Comparison of ENCODE assay signal across 14 cellular contexts in genomic region chr4:42401171-42401570, GRCh38. TPM values are rescaled to one million over a fixed set of nuclear protein-coding genes. Genes with fewer than 3 reads are reported as not detected.
DNase-seq lines count a peak whose midpoint lies in the region; ATAC-seq and TF ChIP-seq lines count a peak whose summit lies in the region.
"Had no signal": no experiment of that assay in that cellular context is flagged by ENCODE, and none has a peak within 500 bp of the region (broad histone marks: within the 10 kb centered on the region; RNA-seq: fewer than 3 reads in every experiment).

No MANE protein-coding gene starts in this region.

- H3K56ac ChIP-seq in H9 (ENCODE audit: insufficient read length, low read depth, low read length) = no peak overlapping the region

- no peak overlapping the region for H3K14ac ChIP-seq in H9 (ENCODE audit: insufficient read depth, low read length)

- H3K27me3 Mint-ChIP-seq in Caco-2 (ENCODE audit: insufficient read depth, unreplicated experiment) (peaks cover 36% of the 10 kb centered on the region), H9 (ENCODE audit: low read depth) (peaks cover 78% of the 10 kb centered on the region), T-helper 17 cell (peaks cover 79% of the 10 kb centered on the region)

- H3K4me3 Mint-ChIP-seq in Caco-2 (ENCODE audit: unreplicated experiment) (no peak overlapping the region), H9 (no peak overlapping the region), T-helper 17 cell (peak overlapping the region; percentile 41)
- H3K4me3 Mint-ChIP-seq: natural killer cell had no signal

- H3T11ph ChIP-seq in H9 (ENCODE audit: low read length) = no peak overlapping the region

- no peak overlapping the region for H4K5ac ChIP-seq in H9 (ENCODE audit: insufficient read length, low read depth, low read length)

- CTCF ChIA-PET in Caco-2 (lab: Charles Lee) = interaction anchor here (1.5 kb wide), 1 partner anchor 119 kb away, joined by 18 read pairs; no protein-coding TSS in a partner anchor

- no peak overlapping the region for H4K8ac ChIP-seq in H9 (replicated peaks; ENCODE audit: insufficient read length, low read depth, low read length)

- TF ChIP-seq CTCF in Caco-2 (IDR thresholded peaks at IDR 0.05; ENCODE audit: insufficient read depth in 1 of 2, low read depth in 1 of 2, low read length in 1 of 2, severe bottlenecking in 1 of 2, unreplicated experiment in 1 of 2) (peak; percentile 10 to 57), H9 (conservative IDR thresholded peaks at IDR 0.05) (peak; percentile 42)

- H3K9ac ChIP-seq in H9 (ENCODE audit: extremely low read depth, insufficient read length, low read length) = no peak overlapping the region

- H3K79me1 ChIP-seq in H9 (ENCODE audit: insufficient read depth, low read depth, low read length, poor library complexity, severe bottlenecking) = no peaks in the 10 kb centered on the region

- H2BK120ac ChIP-seq in H9 (ENCODE audit: low read depth, low read length, poor library complexity, severe bottlenecking) = no peak overlapping the region

- H3K27ac ChIP-seq in H9 (ENCODE audit: insufficient read length, low read depth, low read length) = no peak overlapping the region

- no peak overlapping the region for H2BK5ac ChIP-seq in H9 (ENCODE audit: insufficient read length, low read length)

- no peak overlapping the region for H2BK12ac ChIP-seq in H9 (ENCODE audit: insufficient read length, low read depth, low read length)

- no peak for ATAC-seq in T-helper 17 cell
- ATAC-seq in GM21786 (IDR thresholded peaks at IDR 0.05; ENCODE audit: unreplicated experiment) = no peak
- ATAC-seq: left lobe of liver, natural killer cell had no signal

- intact Hi-C loops in Caco-2 (cut with micrococcal nuclease; ENCODE audit: unreplicated experiment) = loop anchor here (1.0 to 5.0 kb wide), 3 partner anchors 61 to 119 kb away; no protein-coding TSS in a partner anchor

- H4K91ac ChIP-seq in H9 (ENCODE audit: insufficient read length, low read depth, low read length) = no peak overlapping the region

- peaks cover 3% of the 10 kb centered on the region; the same call in 1 of the 2 replicates for H3K27me3 ChIP-seq in Caco-2 (replicated peaks; ENCODE audit: control insufficient read depth, insufficient read depth, low read length)
- peaks cover 36% of the 10 kb centered on the region for H3K27me3 ChIP-seq in H9 (ENCODE audit: insufficient read depth, low read length)
- H3K27me3 ChIP-seq: MG63 had no signal

- WGBS in H9 (ENCODE audit: extremely low coverage, insufficient read length, low lambda C conversion rate) = no CpG with 5 or more reads among the region's 9 CpGs

- H3K4me1 ChIP-seq in Caco-2 = no peaks in the 10 kb centered on the region
- peaks cover 5% of the 10 kb centered on the region; the same call in 1 of the 2 replicates for H3K4me1 ChIP-seq in H9 (ENCODE audit: insufficient read depth, low read length)

- no peak overlapping the region for H2BK20ac ChIP-seq in H9 (ENCODE audit: low read depth, low read length, poor library complexity, severe bottlenecking)

- H3K36me3 ChIP-seq in Caco-2 (ENCODE audit: control insufficient read depth, insufficient read depth, low read length) = no peaks in the 10 kb centered on the region
- H3K36me3 ChIP-seq: MG63 had no signal

- H3K18ac ChIP-seq in H9 (ENCODE audit: insufficient read length, low read depth, low read length) = no peak overlapping the region

- DNase-seq in Caco-2 (peak in 1 of 2 experiments; percentile 39), H9 (no peak), T-helper 17 cell (no peak), kidney tubule cell (ENCODE audit: low spot score) (peak; percentile 23), iPS-NIHi11 (ENCODE audit: low spot score) (no peak), AG20443 (ENCODE audit: low spot score) (no peak)
- no peak for DNase-seq in stimulated activated CD4-positive, alpha-beta T cell treated with anti-CD3 and anti-CD28 coated beads, Interleukin-15, amount 100 ng/mL, for 24 hours
- DNase-seq: aorta; effector CD4-positive, alpha-beta T cell; MG63; natural killer cell had no signal

- H3K9me3 Mint-ChIP-seq in Caco-2 (ENCODE audit: unreplicated experiment) (no peaks in the 10 kb centered on the region), H9 (no peaks in the 10 kb centered on the region; a peak in 1 of 5 replicates)
- H3K9me3 Mint-ChIP-seq: natural killer cell had no signal

- no peak overlapping the region for H3K27ac Mint-ChIP-seq in Caco-2 (ENCODE audit: unreplicated experiment)
- no peak overlapping the region for H3K27ac Mint-ChIP-seq in H9
- no peak overlapping the region for H3K27ac Mint-ChIP-seq in T-helper 17 cell
- H3K27ac Mint-ChIP-seq: natural killer cell had no signal

- H3K4me2 ChIP-seq in H9 (ENCODE audit: insufficient read depth, insufficient read length, low read length) = no peak overlapping the region
- H3K4me2 ChIP-seq: smooth muscle cell had no signal

- H3K23me2 ChIP-seq in H9 (ENCODE audit: insufficient read length, low read depth, low read length, poor library complexity, severe bottlenecking) = peaks cover 32% of the 10 kb centered on the region

- POLR2A ChIA-PET in Caco-2 (lab: Charles Lee) = no interaction called here

- no peak overlapping the region for H3K23ac ChIP-seq in H9 (ENCODE audit: insufficient read length, low read depth, low read length)

- no peak overlapping the region for H3K4me3 ChIP-seq in Caco-2 (ENCODE audit: low read depth, low read length)
- H3K4me3 ChIP-seq: MG63, smooth muscle cell had no signal

- no peak overlapping the region for H3K4ac ChIP-seq in H9 (ENCODE audit: low read depth, low read length)

- H4K20me1 ChIP-seq in H9 (ENCODE audit: control insufficient read depth, insufficient read depth, insufficient read length) = no peaks in the 10 kb centered on the region

- H3K79me2 ChIP-seq in H9 (ENCODE audit: insufficient read depth, low read length) = no peaks in the 10 kb centered on the region

- H3K36me3 Mint-ChIP-seq in Caco-2 (ENCODE audit: insufficient read depth, unreplicated experiment) = no peaks in the 10 kb centered on the region
- peaks cover 0 to 2% (median 0%) of the 10 kb centered on the region in 3 experiments; a peak in 1 of 7 replicates for H3K36me3 Mint-ChIP-seq in H9 (ENCODE audit: insufficient read depth in 1 of 3, low read depth in 3 of 3)
- peaks cover 2% of the 10 kb centered on the region for H3K36me3 Mint-ChIP-seq in T-helper 17 cell (ENCODE audit: low read depth)
- H3K36me3 Mint-ChIP-seq: natural killer cell had no signal

- H2AFZ ChIP-seq in H9 (ENCODE audit: low read length) = no peak overlapping the region

- no peaks in the 10 kb centered on the region for H3K9me3 ChIP-seq in Caco-2
- H3K9me3 ChIP-seq in H9 (ENCODE audit: control insufficient read depth, low read depth, low read length) = no peaks in the 10 kb centered on the region
- H3K9me3 ChIP-seq in T-helper 17 cell (ENCODE audit: control insufficient read depth, low read length, poor library complexity, severe bottlenecking) = no peaks in the 10 kb centered on the region
- H3K9me3 ChIP-seq: MG63 had no signal

- H2BK15ac ChIP-seq in H9 (ENCODE audit: low read depth, low read length) = no peak overlapping the region

- BruUV-seq in Caco-2 (replicated peaks; lab: Mats Ljungman, UMichigan) = no TSS peak

- no peak overlapping the region for H2AK5ac ChIP-seq in H9 (ENCODE audit: insufficient read length, low read length)

- H3K4me1 Mint-ChIP-seq in Caco-2 (ENCODE audit: low read depth, unreplicated experiment) (no peaks in the 10 kb centered on the region), H9 (peaks cover 45 to 55% of the 10 kb centered on the region in 2 experiments), T-helper 17 cell (peaks cover 15% of the 10 kb centered on the region)

RNA-seq across cellular contexts. Expression of gene SHISA3, which starts 3.9 kb away (rescaled TPM):
- total RNA-seq in Caco-2 (2022) (not detected in 2 replicates), H9 (2021) (1.7 and 2.0 TPM in 2 replicates), T-helper 17 cell (not detected)
- total RNA-seq: natural killer cell, smooth muscle cell had no signal
